In genomic region chr16:68238029-68238345, GRCh38 we compare ENCODE assay signal across 8 cellular contexts. TPM values are rescaled to one million over a fixed set of nuclear protein-coding genes. Genes with fewer than 3 reads are reported as not detected.
DNase-seq lines count a peak whose midpoint lies in the region; ATAC-seq, FAIRE-seq and TF ChIP-seq lines count a peak whose summit lies in the region.

No MANE protein-coding gene starts in this region.

- H3F3A ChIP-seq in SU-DHL-6 (ENCODE audit: insufficient read depth), result peaks cover 7% of the 10 kb centered on the region; the same call in 1 of the 2 replicates

- H4K20me1 ChIP-seq in SU-DHL-6 (ENCODE audit: low read depth, low read length), result no peaks in the 10 kb centered on the region

- TF ChIP-seq POLR2A in gastroesophageal sphincter (IDR thresholded peaks at IDR 0.05), result peak in 1 of 2 donors; percentile 5
- TF ChIP-seq POLR2A in spleen (IDR thresholded peaks at IDR 0.05), result no peak

- FAIRE-seq in GM19239 (lab: Jason Lieb, UNC), result no peak

- H3K9ac ChIP-seq in SU-DHL-6 (ENCODE audit: low read length), result peak overlapping the region; percentile 51

- H3K36me3 ChIP-seq in SU-DHL-6 (ENCODE audit: low read length) (no peaks in the 10 kb centered on the region), gastroesophageal sphincter (no peaks in the 10 kb centered on the region), spleen (no peaks in the 10 kb centered on the region)

- intact Hi-C loops in spleen (cut with DNase I; ENCODE audit: low total_unique reads), result no loop called here

- peak overlapping the region; percentile 88 for H2AFZ ChIP-seq in SU-DHL-6 (ENCODE audit: low read depth, low read length, severe bottlenecking)

- TF ChIP-seq EP300 in gastroesophageal sphincter (IDR thresholded peaks at IDR 0.05), result no peak

- no peak overlapping the region for H3K27ac ChIP-seq in SU-DHL-6 (ENCODE audit: low read depth, low read length)
- peak overlapping the region; percentile 67 to 88 (median 84) for H3K27ac ChIP-seq in gastroesophageal sphincter
- H3K27ac ChIP-seq in spleen, result peak overlapping the region; percentile 30 to 89 (median 82)

- H3K4me3 ChIP-seq in SU-DHL-6 (ENCODE audit: insufficient read depth, low read length, poor library complexity, severe bottlenecking), result peak overlapping the region; percentile 53
- H3K4me3 ChIP-seq in gastroesophageal sphincter, result peak overlapping the region; percentile 54 to 70
- H3K4me3 ChIP-seq in spleen, result peak overlapping the region; percentile 51 to 86 (median 64)

- TF ChIP-seq CTCF in SU-DHL-6 (IDR thresholded peaks at IDR 0.05; ENCODE audit: insufficient read depth, low read length, poor library complexity, severe bottlenecking) (no peak), gastroesophageal sphincter (IDR thresholded peaks at IDR 0.05) (no peak), spleen (IDR thresholded peaks at IDR 0.05 in 8 of 11, conservative IDR thresholded peaks at IDR 0.05 in 3 of 11) (no peak)

- H3K9me3 ChIP-seq in SU-DHL-6 (ENCODE audit: insufficient read depth, low read length) (no peaks in the 10 kb centered on the region), gastroesophageal sphincter (no peaks in the 10 kb centered on the region), spleen (no peaks in the 10 kb centered on the region)

- H3K27me3 ChIP-seq in SU-DHL-6 (ENCODE audit: low read length) (no peaks in the 10 kb centered on the region), gastroesophageal sphincter (no peaks in the 10 kb centered on the region), spleen (replicated peaks in 1 of 7) (peaks cover 0 to 20% (median 0%) of the 10 kb centered on the region in 7 donors)

- peak overlapping the region; percentile 66 for H3K4me2 ChIP-seq in SU-DHL-6 (ENCODE audit: low read depth, low read length, poor library complexity, severe bottlenecking)

- H3K4me1 ChIP-seq in gastroesophageal sphincter (peaks cover 0 to 43% (median 9%) of the 10 kb centered on the region in 3 donors), spleen (peaks cover 26 to 67% (median 48%) of the 10 kb centered on the region in 6 donors)

- 20 to 31% methylated on average over 7 to 20 of the region's 20 CpGs for WGBS in gastroesophageal sphincter (ENCODE audit: low coverage in 1 of 2), 2 donors
- WGBS in spleen, 5 donors, result 14 to 17% (median 16%) methylated on average over 20 of the region's 20 CpGs

- ATAC-seq in GM21619 (IDR thresholded peaks at IDR 0.05; ENCODE audit: unreplicated experiment) (peak; percentile 21), gastroesophageal sphincter (no peak), HG02840 (IDR thresholded peaks at IDR 0.05; ENCODE audit: low FRiP score, unreplicated experiment) (no peak)

- no peaks in the 10 kb centered on the region for H3K79me2 ChIP-seq in SU-DHL-6 (ENCODE audit: insufficient read depth, low read length)

- no peaks in the 10 kb centered on the region for H3K9me2 ChIP-seq in SU-DHL-6 (replicated peaks; ENCODE audit: insufficient read depth, low read length)

- no peak for DNase-seq in spleen
- no peak for DNase-seq in AG08396 (ENCODE audit: low spot score)
- DNase-seq in C1 segment of cervical spinal cord (lab: John Stamatoyannopoulos, UW), result no peak
- DNase-seq in GM19239 (ENCODE audit: insufficient read length, low spot score), result no peak

RNA-seq across cellular contexts. Expression of gene ESRP2, which starts 2.1 kb away (rescaled TPM):
- total RNA-seq in gastroesophageal sphincter (1 to 10 TPM in 1 of 4 donors, under 1 TPM in 1, not detected in 2; 0.13 to 2.9 TPM), spleen (under 1 TPM in 5 of 7 donors, not detected in 2; 0.20 to 0.35 (median 0.27) TPM)
- polyA plus RNA-seq in spleen, result under 1 TPM; 0.02 to 0.16 (median 0.09) TPM

RNA-seq across cellular contexts. Expression of gene PLA2G15, which starts 7.2 kb away (rescaled TPM):
- total RNA-seq in gastroesophageal sphincter, result 10 to 100 TPM in 3 of 4 donors, 1 to 10 TPM in 1; 4.5 to 18.0 (median 11.7) TPM
- total RNA-seq in spleen, result 10 to 100 TPM; 26.1 to 40.4 (median 35.7) TPM
- polyA plus RNA-seq in spleen, result 1 to 10 TPM; 6.3 to 8.5 (median 7.9) TPM

RNA-seq across cellular contexts. Expression of gene SLC7A6, which starts 26.3 kb away (rescaled TPM):
- total RNA-seq in gastroesophageal sphincter (10 to 100 TPM; 19.1 to 51.5 (median 33.7) TPM), spleen (10 to 100 TPM; 24.9 to 62.8 (median 50.7) TPM)
- polyA plus RNA-seq in spleen, result 10 to 100 TPM in 2 of 3 donors, 1 to 10 TPM in 1; 9.8 to 12.3 (median 11.6) TPM
